8 cellular contexts compared by ENCODE assay signal in the genomic region with DNA sequence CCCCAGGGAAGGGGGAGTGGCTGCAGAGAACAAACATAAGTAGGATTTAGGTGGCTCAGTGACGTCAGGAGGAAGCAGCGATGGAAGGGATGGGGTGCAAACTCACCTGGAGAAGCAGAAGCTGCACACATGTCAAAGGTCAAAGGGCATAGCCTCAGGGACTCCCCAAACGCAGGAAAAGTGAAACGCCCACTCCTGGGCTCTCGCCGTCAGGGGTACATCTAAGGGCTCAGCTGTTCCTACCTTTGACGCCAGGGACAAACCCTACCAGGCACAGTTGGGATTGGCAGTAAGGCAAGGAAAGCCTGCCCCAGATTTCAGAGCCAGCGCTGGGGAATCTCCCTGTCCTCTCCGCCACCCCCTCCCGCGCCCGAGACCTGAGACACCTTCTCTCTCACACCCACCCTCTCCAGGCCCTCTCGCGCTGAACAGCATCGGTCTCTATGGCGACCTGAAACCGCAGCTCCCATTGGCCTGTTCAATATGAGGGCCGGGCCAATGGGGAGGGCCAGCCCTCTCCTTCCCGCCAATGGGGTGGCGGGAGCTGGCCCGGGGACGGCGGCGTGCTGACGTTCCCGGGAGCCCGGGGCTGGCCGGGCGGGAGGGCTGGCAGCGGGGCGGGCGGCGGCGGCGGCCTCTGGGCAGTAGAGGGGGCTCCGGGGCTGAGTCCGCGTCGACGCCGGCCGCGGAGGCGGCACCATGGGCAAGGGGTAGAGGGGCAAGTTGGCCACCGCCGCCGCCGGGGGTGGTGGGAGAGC.
DNase-seq lines count a peak whose midpoint lies in the region; ATAC-seq and TF ChIP-seq lines count a peak whose summit lies in the region.

A gene (minus strand): TSS at position 445 of the 758 bp plus-strand sequence. CDS start 314 bp downstream, at position 131.
A gene with protein sequence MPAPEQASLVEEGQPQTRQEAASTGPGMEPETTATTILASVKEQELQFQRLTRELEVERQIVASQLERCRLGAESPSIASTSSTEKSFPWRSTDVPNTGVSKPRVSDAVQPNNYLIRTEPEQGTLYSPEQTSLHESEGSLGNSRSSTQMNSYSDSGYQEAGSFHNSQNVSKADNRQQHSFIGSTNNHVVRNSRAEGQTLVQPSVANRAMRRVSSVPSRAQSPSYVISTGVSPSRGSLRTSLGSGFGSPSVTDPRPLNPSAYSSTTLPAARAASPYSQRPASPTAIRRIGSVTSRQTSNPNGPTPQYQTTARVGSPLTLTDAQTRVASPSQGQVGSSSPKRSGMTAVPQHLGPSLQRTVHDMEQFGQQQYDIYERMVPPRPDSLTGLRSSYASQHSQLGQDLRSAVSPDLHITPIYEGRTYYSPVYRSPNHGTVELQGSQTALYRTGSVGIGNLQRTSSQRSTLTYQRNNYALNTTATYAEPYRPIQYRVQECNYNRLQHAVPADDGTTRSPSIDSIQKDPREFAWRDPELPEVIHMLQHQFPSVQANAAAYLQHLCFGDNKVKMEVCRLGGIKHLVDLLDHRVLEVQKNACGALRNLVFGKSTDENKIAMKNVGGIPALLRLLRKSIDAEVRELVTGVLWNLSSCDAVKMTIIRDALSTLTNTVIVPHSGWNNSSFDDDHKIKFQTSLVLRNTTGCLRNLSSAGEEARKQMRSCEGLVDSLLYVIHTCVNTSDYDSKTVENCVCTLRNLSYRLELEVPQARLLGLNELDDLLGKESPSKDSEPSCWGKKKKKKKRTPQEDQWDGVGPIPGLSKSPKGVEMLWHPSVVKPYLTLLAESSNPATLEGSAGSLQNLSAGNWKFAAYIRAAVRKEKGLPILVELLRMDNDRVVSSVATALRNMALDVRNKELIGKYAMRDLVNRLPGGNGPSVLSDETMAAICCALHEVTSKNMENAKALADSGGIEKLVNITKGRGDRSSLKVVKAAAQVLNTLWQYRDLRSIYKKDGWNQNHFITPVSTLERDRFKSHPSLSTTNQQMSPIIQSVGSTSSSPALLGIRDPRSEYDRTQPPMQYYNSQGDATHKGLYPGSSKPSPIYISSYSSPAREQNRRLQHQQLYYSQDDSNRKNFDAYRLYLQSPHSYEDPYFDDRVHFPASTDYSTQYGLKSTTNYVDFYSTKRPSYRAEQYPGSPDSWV (plus strand): TSS at position 644 of the 758 bp plus-strand sequence. CDS start 76,233 bp downstream, outside the sequence.

- no peaks in the 10 kb centered on the region for H3K27me3 ChIP-seq in effector memory CD4-positive, alpha-beta T cell (replicated peaks; ENCODE audit: control insufficient read depth, insufficient read depth, low read length, poor library complexity, severe bottlenecking)

- H3K36me3 Mint-ChIP-seq in memory B cell = no peaks in the 10 kb centered on the region

- H3K4me1 ChIP-seq in effector memory CD4-positive, alpha-beta T cell (ENCODE audit: control insufficient read depth, insufficient read depth, low read length, poor library complexity, severe bottlenecking) = peaks cover 15% of the 10 kb centered on the region

- H3K36me3 ChIP-seq in effector memory CD4-positive, alpha-beta T cell (ENCODE audit: control insufficient read depth, insufficient read depth, low read length) = no peaks in the 10 kb centered on the region

- peaks cover 10% of the 10 kb centered on the region for H3K27me3 Mint-ChIP-seq in memory B cell

- no peak for TF ChIP-seq CTCF in GM20000 (IDR thresholded peaks at IDR 0.05; ENCODE audit: extremely low read depth, missing control alignments)

- no peaks in the 10 kb centered on the region for H3K9me3 ChIP-seq in effector memory CD4-positive, alpha-beta T cell (ENCODE audit: control insufficient read depth, low read length)

- peak within 1 kb of the TSS; percentile 98 for H3K4me3 Mint-ChIP-seq in memory B cell

- H3K4me1 Mint-ChIP-seq in memory B cell = peaks cover 16% of the 10 kb centered on the region

- H3K27ac ChIP-seq in effector memory CD4-positive, alpha-beta T cell (ENCODE audit: insufficient read depth, low read length, poor library complexity, severe bottlenecking) = peak within 1 kb of the TSS; percentile 77

- DNase-seq in COLO668 (lab: John Stamatoyannopoulos, UW; ENCODE audit: unreplicated experiment) (peak; percentile 95), GM20000 (ENCODE audit: low spot score) (peak; percentile 97), HS-27A (ENCODE audit: low read depth) (peak; percentile 59), NK-92 (lab: John Stamatoyannopoulos, UW; ENCODE audit: unreplicated experiment) (peak; percentile 55), memory B cell (ENCODE audit: low spot score in 2 of 2) (peak; percentile 76)
- peak; percentile 58 to 77 (median 72) for DNase-seq in activated CD8-positive, alpha-beta memory T cell treated with anti-CD3 and anti-CD28 coated beads for 48 hours (ENCODE audit: low read depth in 2 of 3, low spot score in 2 of 3)
- peak; percentile 89 to 91 (median 90) for DNase-seq in effector memory CD4-positive, alpha-beta T cell
- peak; percentile 66 to 83 (median 83) for DNase-seq in stimulated activated CD4-positive, alpha-beta T cell treated with anti-CD3 and anti-CD28 coated beads, TNF-alpha, amount 100 ng/mL, for 48 hours (ENCODE audit: low read depth in 3 of 3)

- ATAC-seq in memory B cell (ENCODE audit: low read depth) = peak; percentile 89

- peak within 1 kb of the TSS; percentile 92 for H3K27ac Mint-ChIP-seq in memory B cell

- peak within 1 kb of the TSS; percentile 96 for H3K4me3 ChIP-seq in effector memory CD4-positive, alpha-beta T cell (ENCODE audit: insufficient read depth, low read depth, low read length, poor library complexity, severe bottlenecking)

- H3K9me3 Mint-ChIP-seq in memory B cell = no peaks in the 10 kb centered on the region

Comparison
In these comparisons a context has a peak if more than half of its experiments do, and no peak if none do; other contexts are left out.
1. Peak in every context shown above with its lines: DNase-seq, ATAC-seq, H3K4me3 ChIP-seq and H3K27ac ChIP-seq.